ENCODE assay signal across 1 cellular context in genomic region chr12:49088190-49088931, GRCh38.
TF ChIP-seq lines count a peak whose summit lies in the region.

No MANE protein-coding gene starts in this region.

TF ChIP-seq in HEK293, 187 proteins besides CTCF, POLR2A, EP300 and RAD21 (continued from another document and continues in another):
- peak; percentile 73; the same call in 1 of the 2 replicates for TF ChIP-seq ZNF561 (tag by site-specific recombination; IDR thresholded peaks at IDR 0.05; ENCODE audit: borderline replicate concordance)
- no peak for TF ChIP-seq ZNF175 (tag by site-specific recombination; IDR thresholded peaks at IDR 0.05)
- no peak for TF ChIP-seq ZBTB44 (tag by site-specific recombination; IDR thresholded peaks at IDR 0.05)
- TF ChIP-seq PBX3 (CRISPR knock-in tag; IDR thresholded peaks at IDR 0.05) = no peak
- peak; percentile 49 for TF ChIP-seq ZNF366 (tag by site-specific recombination; conservative IDR thresholded peaks at IDR 0.05)
- no peak for TF ChIP-seq ZNF239 (tag by site-specific recombination; IDR thresholded peaks at IDR 0.05)
- no peak for TF ChIP-seq TCF7L2 (IDR thresholded peaks at IDR 0.05; ENCODE audit: borderline replicate concordance, low read depth, low read length)
- peak; percentile 45; the same call in 1 of the 2 replicates for TF ChIP-seq ZNF394 (tag by site-specific recombination; IDR thresholded peaks at IDR 0.05; ENCODE audit: borderline replicate concordance)
- peak; percentile 71; the same call in 1 of the 2 replicates for TF ChIP-seq KLF17 (tag by site-specific recombination; IDR thresholded peaks at IDR 0.05)
- TF ChIP-seq ZNF148 (tag by site-specific recombination; IDR thresholded peaks at IDR 0.05; ENCODE audit: borderline replicate concordance) = no peak
- no peak for TF ChIP-seq ZNF768 (tag by site-specific recombination; IDR thresholded peaks at IDR 0.05)
- TF ChIP-seq KLF8 (tag by site-specific recombination; IDR thresholded peaks at IDR 0.05) = peak; percentile 79
- TF ChIP-seq ZNF510 (tag by site-specific recombination; IDR thresholded peaks at IDR 0.05; ENCODE audit: insufficient replicate concordance) = no peak
- TF ChIP-seq REPIN1 (tag by site-specific recombination; IDR thresholded peaks at IDR 0.05; ENCODE audit: low read depth) = no peak; the same call in 1 of the 2 replicates
- no peak for TF ChIP-seq PRDM1 (tag by site-specific recombination; IDR thresholded peaks at IDR 0.05)
- no peak for TF ChIP-seq KLF9 (tag by site-specific recombination; IDR thresholded peaks at IDR 0.05; ENCODE audit: low read depth)
- no peak for TF ChIP-seq ZNF426 (tag by site-specific recombination; IDR thresholded peaks at IDR 0.05)
- TF ChIP-seq ZNF558 (tag by site-specific recombination; IDR thresholded peaks at IDR 0.05) = no peak; the same call in 1 of the 2 replicates
- TF ChIP-seq ZSCAN23 (tag by site-specific recombination; IDR thresholded peaks at IDR 0.05) = no peak
- no peak for TF ChIP-seq ZNF624 (tag by site-specific recombination; IDR thresholded peaks at IDR 0.05)
- TF ChIP-seq GLIS2 (tag by site-specific recombination; IDR thresholded peaks at IDR 0.05) = peak; percentile 69
- TF ChIP-seq REST (tag by site-specific recombination; IDR thresholded peaks at IDR 0.05) = no peak
- peak; percentile 47 for TF ChIP-seq ZBTB26 (tag by site-specific recombination; optimal IDR thresholded peaks at IDR 0.05)
- no peak for TF ChIP-seq ZNF16 (tag by site-specific recombination; IDR thresholded peaks at IDR 0.05; ENCODE audit: low read depth)
- no peak; the same call in none of the 2 replicates for TF ChIP-seq ZEB2 (tag by site-specific recombination; IDR thresholded peaks at IDR 0.05)
- TF ChIP-seq ZNF146 (tag by site-specific recombination; IDR thresholded peaks at IDR 0.05) = no peak
- no peak for TF ChIP-seq ZNF202 (tag by site-specific recombination; IDR thresholded peaks at IDR 0.05; ENCODE audit: borderline replicate concordance)
- peak; percentile 94 for TF ChIP-seq PRDM10 (tag by site-specific recombination; IDR thresholded peaks at IDR 0.05)
- no peak for TF ChIP-seq ZNF792 (tag by site-specific recombination; IDR thresholded peaks at IDR 0.05)
- no peak for TF ChIP-seq ZNF585B (tag by site-specific recombination; IDR thresholded peaks at IDR 0.05)
- peak; percentile 6; the same call in 1 of the 2 replicates for TF ChIP-seq ZBTB10 (tag by site-specific recombination; IDR thresholded peaks at IDR 0.05)
- no peak for TF ChIP-seq ZNF140 (tag by site-specific recombination; IDR thresholded peaks at IDR 0.05)
- no peak for TF ChIP-seq ZBTB49 (tag by site-specific recombination; IDR thresholded peaks at IDR 0.05; ENCODE audit: low read depth)
- TF ChIP-seq ZNF501 (tag by site-specific recombination; IDR thresholded peaks at IDR 0.05) = peak; percentile 74; the same call in 1 of the 2 replicates
- no peak for TF ChIP-seq KLF10 (tag by site-specific recombination; IDR thresholded peaks at IDR 0.05)
- TF ChIP-seq ZNF776 (tag by site-specific recombination; IDR thresholded peaks at IDR 0.05; ENCODE audit: borderline replicate concordance) = no peak
- no peak for TF ChIP-seq GLI4 (tag by site-specific recombination; IDR thresholded peaks at IDR 0.05)
- TF ChIP-seq ZFP69B (tag by site-specific recombination; IDR thresholded peaks at IDR 0.05) = peak; percentile 71; the same call in 1 of the 2 replicates
